Comparison of ENCODE assay signal across 12 cellular contexts in genomic region chr7:138243430-138243829, GRCh38.
DNase-seq lines count a peak whose midpoint lies in the region; ATAC-seq and TF ChIP-seq lines count a peak whose summit lies in the region.
"Had no signal": no experiment of that assay in that cellular context is flagged by ENCODE, and none has a peak within 500 bp of the region (broad histone marks: within the 10 kb centered on the region; RNA-seq: fewer than 3 reads in every experiment).

No MANE protein-coding gene starts in this region.

- H3K27ac ChIP-seq in cardiac muscle cell (peak overlapping the region; percentile 86), hepatocyte (peak overlapping the region; percentile 77)
- H3K27ac ChIP-seq: esophagus muscularis mucosa, tibial artery had no signal

- WGBS in hepatocyte (ENCODE audit: low lambda C conversion rate, missing lambda C conversion rate), result 18% methylated on average over 5 of the region's 5 CpGs

- intact Hi-C loops in Right ventricle myocardium superior (cut with DNase I), result no loop called here
- intact Hi-C loops in activated T-helper 2 cell treated with anti-CD3 and anti-CD28 coated beads, Interferon-gamma antibody, Interleukin-2, Interleukin-4, amounts not matched to agents 10 μg/mL and 5 μg/mL and 100 μg/mL, durations not matched to agents 14 hours and 24 hours and 36 hours (cut with micrococcal nuclease), result no loop called here

- peaks cover 20% of the 10 kb centered on the region for H3K9me3 Mint-ChIP-seq in type B pancreatic cell
- peaks cover 10% of the 10 kb centered on the region for H3K9me3 Mint-ChIP-seq in activated T-helper 2 cell treated with anti-CD3 and anti-CD28 coated beads, Interferon-gamma antibody, Interleukin-2, Interleukin-4, amounts not matched to agents 10 μg/mL and 5 μg/mL and 100 μg/mL, durations not matched to agents 14 hours and 24 hours and 36 hours

- DNase-seq in cardiac muscle cell (ENCODE audit: low read depth in 1 of 2, low spot score in 1 of 2) (peak; percentile 70 to 72), Right ventricle myocardium superior (no peak), NT2/D1 (ENCODE audit: low read depth, low spot score) (peak; percentile 97), hepatocyte (ENCODE audit: low spot score) (peak; percentile 65), type B pancreatic cell (ENCODE audit: extremely low spot score, unreplicated experiment) (no peak), DMS114 treated with DMSO at 0.1 percent for 48 hours (lab: John Stamatoyannopoulos, UW; ENCODE audit: unreplicated experiment) (no peak)
- no peak for DNase-seq in stimulated activated CD8-positive, alpha-beta memory T cell treated with anti-CD3 and anti-CD28 coated beads, Interleukin-4, amount 100 ng/mL, for 48 hours
- no peak for DNase-seq in activated T-helper 2 cell treated with anti-CD3 and anti-CD28 coated beads, Interferon-gamma antibody, Interleukin-2, Interleukin-4, amounts not matched to agents 10 μg/mL and 5 μg/mL and 100 μg/mL, durations not matched to agents 14 hours and 24 hours and 36 hours (ENCODE audit: low spot score)
- DNase-seq: NCI-H226; stimulated activated CD4-positive, alpha-beta T cell treated with anti-CD3 and anti-CD28 coated beads, Interleukin-2, amount 100 ng/mL, for 24 hours; tibial artery had no signal

- H3K27me3 ChIP-seq in cardiac muscle cell, result no peaks in the 10 kb centered on the region
- H3K27me3 ChIP-seq in NT2/D1 (ENCODE audit: insufficient read depth, insufficient read length), result no peaks in the 10 kb centered on the region
- H3K27me3 ChIP-seq in hepatocyte, result no peaks in the 10 kb centered on the region
- H3K27me3 ChIP-seq: esophagus muscularis mucosa, tibial artery had no signal

- H3K36me3 Mint-ChIP-seq in type B pancreatic cell, result peaks cover 15% of the 10 kb centered on the region
- H3K36me3 Mint-ChIP-seq in activated T-helper 2 cell treated with anti-CD3 and anti-CD28 coated beads, Interferon-gamma antibody, Interleukin-2, Interleukin-4, amounts not matched to agents 10 μg/mL and 5 μg/mL and 100 μg/mL, durations not matched to agents 14 hours and 24 hours and 36 hours (ENCODE audit: low read depth), result no peaks in the 10 kb centered on the region

- no peaks in the 10 kb centered on the region for H3K79me2 ChIP-seq in hepatocyte

- no peak for ATAC-seq in Right ventricle myocardium superior (ENCODE audit: poor library complexity)

- peak overlapping the region; percentile 74 for H3K9ac ChIP-seq in NT2/D1 (ENCODE audit: insufficient read length, low read depth)

- H3K4me1 ChIP-seq in cardiac muscle cell (ENCODE audit: low read depth) (peaks cover 33% of the 10 kb centered on the region), NT2/D1 (ENCODE audit: insufficient read depth, insufficient read length) (no peaks in the 10 kb centered on the region), hepatocyte (ENCODE audit: insufficient read depth) (peaks cover 23% of the 10 kb centered on the region)
- H3K4me1 ChIP-seq: esophagus muscularis mucosa, tibial artery had no signal

- no peaks in the 10 kb centered on the region for H3K27me3 Mint-ChIP-seq in type B pancreatic cell
- peaks cover 3% of the 10 kb centered on the region for H3K27me3 Mint-ChIP-seq in activated T-helper 2 cell treated with anti-CD3 and anti-CD28 coated beads, Interferon-gamma antibody, Interleukin-2, Interleukin-4, amounts not matched to agents 10 μg/mL and 5 μg/mL and 100 μg/mL, durations not matched to agents 14 hours and 24 hours and 36 hours (ENCODE audit: low read depth)

- peaks cover 41% of the 10 kb centered on the region for H3K4me1 Mint-ChIP-seq in type B pancreatic cell (ENCODE audit: unreplicated experiment)
- H3K4me1 Mint-ChIP-seq in activated T-helper 2 cell treated with anti-CD3 and anti-CD28 coated beads, Interferon-gamma antibody, Interleukin-2, Interleukin-4, amounts not matched to agents 10 μg/mL and 5 μg/mL and 100 μg/mL, durations not matched to agents 14 hours and 24 hours and 36 hours (ENCODE audit: low read depth), result no peaks in the 10 kb centered on the region

- peak overlapping the region; percentile 76 for H3K4me3 Mint-ChIP-seq in type B pancreatic cell
- no peak overlapping the region for H3K4me3 Mint-ChIP-seq in activated T-helper 2 cell treated with anti-CD3 and anti-CD28 coated beads, Interferon-gamma antibody, Interleukin-2, Interleukin-4, amounts not matched to agents 10 μg/mL and 5 μg/mL and 100 μg/mL, durations not matched to agents 14 hours and 24 hours and 36 hours (ENCODE audit: low read depth)

- H3K36me3 ChIP-seq in cardiac muscle cell, result no peaks in the 10 kb centered on the region
- H3K36me3 ChIP-seq in NT2/D1 (ENCODE audit: insufficient read depth, insufficient read length, low read length), result no peaks in the 10 kb centered on the region
- no peaks in the 10 kb centered on the region for H3K36me3 ChIP-seq in hepatocyte (replicated peaks; ENCODE audit: insufficient read depth, low read depth)
- H3K36me3 ChIP-seq: esophagus muscularis mucosa, tibial artery had no signal

- no peaks in the 10 kb centered on the region for H3K9me2 ChIP-seq in hepatocyte (replicated peaks; ENCODE audit: insufficient read depth)

- TF ChIP-seq CTCF in cardiac muscle cell (IDR thresholded peaks at IDR 0.05; ENCODE audit: low read depth, low read length) (no peak), hepatocyte (IDR thresholded peaks at IDR 0.05; ENCODE audit: poor library complexity) (no peak), type B pancreatic cell (conservative IDR thresholded peaks at IDR 0.05) (no peak)

- no peaks in the 10 kb centered on the region for H4K20me1 ChIP-seq in hepatocyte (ENCODE audit: insufficient read depth, poor library complexity, severe bottlenecking)

- H3K4me3 ChIP-seq in cardiac muscle cell, result no peak overlapping the region
- peak overlapping the region; percentile 1 for H3K4me3 ChIP-seq in NT2/D1 (ENCODE audit: insufficient read length, low read depth)
- H3K4me3 ChIP-seq in hepatocyte, result no peak overlapping the region
- H3K4me3 ChIP-seq: esophagus muscularis mucosa, tibial artery had no signal

- H3K9me3 ChIP-seq in cardiac muscle cell (ENCODE audit: low read depth) (no peaks in the 10 kb centered on the region), NT2/D1 (ENCODE audit: insufficient read depth, low read length) (peaks cover 24% of the 10 kb centered on the region), hepatocyte (ENCODE audit: low read depth) (no peaks in the 10 kb centered on the region)

- H3K27ac Mint-ChIP-seq in type B pancreatic cell, result peak overlapping the region; percentile 89
- no peak overlapping the region for H3K27ac Mint-ChIP-seq in activated T-helper 2 cell treated with anti-CD3 and anti-CD28 coated beads, Interferon-gamma antibody, Interleukin-2, Interleukin-4, amounts not matched to agents 10 μg/mL and 5 μg/mL and 100 μg/mL, durations not matched to agents 14 hours and 24 hours and 36 hours

- H3K4me2 ChIP-seq in hepatocyte, result peak overlapping the region; percentile 43

- H2AFZ ChIP-seq in hepatocyte, result peak overlapping the region; percentile 43

Comparison
In these comparisons a context has a peak if more than half of its experiments do, and no peak if none do; other contexts are left out.
1. DNase-seq: peak in cardiac muscle cell (2 of 2), NT2/D1 (single experiment) and hepatocyte (single experiment); none in Right ventricle myocardium superior (single experiment), type B pancreatic cell (single experiment), DMS114 treated with DMSO at 0.1 percent for 48 hours (single experiment), stimulated activated CD8-positive, alpha-beta memory T cell treated with anti-CD3 and anti-CD28 coated beads, Interleukin-4, amount 100 ng/mL, for 48 hours (single experiment) and activated T-helper 2 cell treated with anti-CD3 and anti-CD28 coated beads, Interferon-gamma antibody, Interleukin-2, Interleukin-4, amounts not matched to agents 10 μg/mL and 5 μg/mL and 100 μg/mL, durations not matched to agents 14 hours and 24 hours and 36 hours (single experiment).